Comparison of ENCODE assay signal across 1 cellular context in genomic region chr21:15514073-15514946, GRCh38.
TF ChIP-seq lines count a peak whose summit lies in the region.

No MANE protein-coding gene starts in this region.

TF ChIP-seq in HepG2, 621 proteins besides CTCF, POLR2A, EP300 and RAD21 (continued from another document and continues in another):
- TF ChIP-seq ZNF407 (CRISPR knock-in tag; IDR thresholded peaks at IDR 0.05; ENCODE audit: not compliant biosample characterization) (no peak), UBTF (CRISPR knock-in tag; IDR thresholded peaks at IDR 0.05) (no peak), ERF (CRISPR knock-in tag; IDR thresholded peaks at IDR 0.05) (peak; percentile 77), ZNF704 (CRISPR knock-in tag; IDR thresholded peaks at IDR 0.05; ENCODE audit: borderline replicate concordance) (no peak), HNRNPH1 (optimal IDR thresholded peaks at IDR 0.05; ENCODE audit: low read depth, low read length) (no peak), FOXK1 (CRISPR knock-in tag; IDR thresholded peaks at IDR 0.05; ENCODE audit: borderline replicate concordance, low read depth) (peak; percentile 97), ZNF496 (CRISPR knock-in tag; IDR thresholded peaks at IDR 0.05; ENCODE audit: insufficient replicate concordance) (no peak), ZFAT (CRISPR knock-in tag; conservative IDR thresholded peaks at IDR 0.05) (no peak), ZNF549 (CRISPR knock-in tag; IDR thresholded peaks at IDR 0.05) (no peak), ZNF598 (CRISPR knock-in tag; IDR thresholded peaks at IDR 0.05; ENCODE audit: borderline replicate concordance) (no peak), SIX4 (CRISPR knock-in tag; IDR thresholded peaks at IDR 0.05) (peak; percentile 52; the same call in 1 of the 2 replicates), ZBTB33 (CRISPR knock-in tag; IDR thresholded peaks at IDR 0.05) (no peak), MTF1 (CRISPR knock-in tag; IDR thresholded peaks at IDR 0.05) (no peak), ZBTB44 (CRISPR knock-in tag; IDR thresholded peaks at IDR 0.05) (no peak), ZNF33A (CRISPR knock-in tag; IDR thresholded peaks at IDR 0.05; ENCODE audit: borderline replicate concordance) (0 out of 2 replicates have a peak, but pooled peaks have one; percentile 11), ATF2 (CRISPR knock-in tag; IDR thresholded peaks at IDR 0.05) (peak; percentile 64; the same call in 1 of the 2 replicates), ZNF142 (CRISPR knock-in tag; IDR thresholded peaks at IDR 0.05) (no peak), NCOR1 (IDR thresholded peaks at IDR 0.05; ENCODE audit: borderline replicate concordance, low read length) (peak; percentile 89; the same call in 1 of the 2 replicates), ZNF282 (IDR thresholded peaks at IDR 0.05; ENCODE audit: partially characterized antibody) (no peak), MTA1 (CRISPR knock-in tag; IDR thresholded peaks at IDR 0.05; ENCODE audit: borderline replicate concordance) (no peak), SNAI1 (CRISPR knock-in tag; IDR thresholded peaks at IDR 0.05; ENCODE audit: borderline replicate concordance) (no peak), ZFY (CRISPR knock-in tag; IDR thresholded peaks at IDR 0.05) (no peak), ZMAT3 (CRISPR knock-in tag; conservative IDR thresholded peaks at IDR 0.05) (no peak), GTF3A (CRISPR knock-in tag; conservative IDR thresholded peaks at IDR 0.05) (no peak), NCOA1 (CRISPR knock-in tag; IDR thresholded peaks at IDR 0.05) (no peak), ZNF563 (CRISPR knock-in tag; IDR thresholded peaks at IDR 0.05) (no peak), ZSCAN12 (CRISPR knock-in tag; IDR thresholded peaks at IDR 0.05) (no peak), PAX8 (CRISPR knock-in tag; IDR thresholded peaks at IDR 0.05; ENCODE audit: borderline replicate concordance) (no peak), ZNF235 (CRISPR knock-in tag; IDR thresholded peaks at IDR 0.05; ENCODE audit: borderline replicate concordance) (no peak), AGO2 (optimal IDR thresholded peaks at IDR 0.05; ENCODE audit: low read depth, low read length) (no peak), MAFG (CRISPR knock-in tag; IDR thresholded peaks at IDR 0.05) (no peak), SAFB2 (CRISPR knock-in tag; IDR thresholded peaks at IDR 0.05; ENCODE audit: borderline replicate concordance, low read depth) (no peak), JUNB (CRISPR knock-in tag; IDR thresholded peaks at IDR 0.05; ENCODE audit: borderline replicate concordance) (0 out of 2 replicates have a peak, but pooled peaks have one; percentile 25), TAF1 (CRISPR knock-in tag; IDR thresholded peaks at IDR 0.05) (no peak), SMYD3 (CRISPR knock-in tag; IDR thresholded peaks at IDR 0.05) (0 out of 2 replicates have a peak, but pooled peaks have one; percentile 72), EHMT2 (IDR thresholded peaks at IDR 0.05; ENCODE audit: borderline replicate concordance, low read depth, low read length) (peak; percentile 89; the same call in 1 of the 2 replicates)
